1 cellular context compared by ENCODE assay signal in genomic region chr19:49910179-49910578, GRCh38.
TF ChIP-seq lines count a peak whose summit lies in the region.

No MANE protein-coding gene starts in this region.

TF ChIP-seq in K562, 482 proteins besides CTCF, POLR2A, EP300 and RAD21:
- TF ChIP-seq NUFIP1 (IDR thresholded peaks at IDR 0.05; ENCODE audit: partially characterized antibody) (no peak), E2F5 (CRISPR knock-in tag; IDR thresholded peaks at IDR 0.05) (no peak), ZNF766 (CRISPR knock-in tag; conservative IDR thresholded peaks at IDR 0.05) (no peak), ZNF449 (CRISPR knock-in tag; IDR thresholded peaks at IDR 0.05) (no peak)
TF ChIP-seq in K562: peak in this region for 0.
